In the genomic region with DNA sequence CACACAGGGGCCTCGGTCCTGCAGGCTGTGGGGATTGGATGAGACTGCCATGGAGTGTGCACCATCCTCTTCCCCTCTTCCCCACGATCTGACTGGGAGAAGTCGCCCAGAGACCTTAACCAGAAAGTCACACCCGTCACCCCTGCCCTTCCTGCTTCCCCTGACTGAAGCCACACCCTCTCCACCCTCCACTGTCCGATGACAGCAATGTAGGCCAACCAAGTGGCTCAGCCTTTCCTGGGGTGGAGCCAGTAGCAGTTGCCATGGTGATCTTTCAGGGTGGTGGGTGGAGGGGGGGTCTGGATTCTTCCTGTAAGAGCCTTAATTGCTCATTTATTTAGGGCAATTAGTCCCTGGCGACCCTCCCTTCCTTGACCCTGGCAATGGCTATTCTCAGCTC, we compare ENCODE assay signal across 30 cellular contexts. TPM values are rescaled to one million over a fixed set of nuclear protein-coding genes. Genes with fewer than 3 reads are reported as not detected.
DNase-seq lines count a peak whose midpoint lies in the region; ATAC-seq and TF ChIP-seq lines count a peak whose summit lies in the region.
"Had no signal": no experiment of that assay in that cellular context is flagged by ENCODE, and none has a peak within 500 bp of the region (broad histone marks: within the 10 kb centered on the region; RNA-seq: fewer than 3 reads in every experiment).

No MANE protein-coding gene starts in this region.

- no peaks in the 10 kb centered on the region for H4K20me1 ChIP-seq in neural progenitor cell (ENCODE audit: low read depth)

- H3K36me3 Mint-ChIP-seq in activated CD4-positive, alpha-beta T cell treated with anti-CD3 and anti-CD28 coated beads, Interleukin-2, amount 10 ng/mL, durations not matched to agents 7 days and 5 days (ENCODE audit: low read depth) = no peaks in the 10 kb centered on the region
- no peaks in the 10 kb centered on the region for H3K36me3 Mint-ChIP-seq in activated CD4-positive, alpha-beta T cell treated with anti-CD3 and anti-CD28 coated beads for 36 hours (ENCODE audit: low read depth)
- no peaks in the 10 kb centered on the region for H3K36me3 Mint-ChIP-seq in neural progenitor cell
- peaks cover 4% of the 10 kb centered on the region for H3K36me3 Mint-ChIP-seq in effector memory CD8-positive, alpha-beta T cell (ENCODE audit: insufficient read depth)
- H3K36me3 Mint-ChIP-seq: activated naive CD4-positive, alpha-beta T cell treated with anti-CD3 and anti-CD28 coated beads, Interleukin-2, amount 10 ng/mL, durations not matched to agents 7 days and 5 days; CD8-positive, alpha-beta T cell; mesothelial cell of epicardium; naive B cell had no signal

- no peak overlapping the region for H3K4me3 ChIP-seq in Jurkat, Clone E6-1 (ENCODE audit: low read length)
- no peak overlapping the region for H3K4me3 ChIP-seq in neural progenitor cell
- H3K4me3 ChIP-seq: ovary, skin epidermis, tibial artery had no signal

- no peaks in the 10 kb centered on the region for H3K9me3 ChIP-seq in neural progenitor cell (ENCODE audit: low read depth)
- H3K9me3 ChIP-seq: ovary, tibial artery had no signal

- peaks cover 21% of the 10 kb centered on the region for H3K27me3 Mint-ChIP-seq in activated CD4-positive, alpha-beta T cell treated with anti-CD3 and anti-CD28 coated beads, Interleukin-2, amount 10 ng/mL, durations not matched to agents 7 days and 5 days
- peaks cover 5% of the 10 kb centered on the region for H3K27me3 Mint-ChIP-seq in activated CD4-positive, alpha-beta T cell treated with anti-CD3 and anti-CD28 coated beads for 36 hours
- peaks cover 3% of the 10 kb centered on the region for H3K27me3 Mint-ChIP-seq in neural progenitor cell (ENCODE audit: insufficient read depth, low read depth)
- peaks cover 23 to 31% of the 10 kb centered on the region in 2 donors for H3K27me3 Mint-ChIP-seq in effector memory CD8-positive, alpha-beta T cell

- no peak for TF ChIP-seq CTCF in neural progenitor cell (IDR thresholded peaks at IDR 0.05)

- H3F3A ChIP-seq in neural progenitor cell (ENCODE audit: low read depth) = no peaks in the 10 kb centered on the region

- CTCF ChIA-PET in activated CD4-positive, alpha-beta T cell treated with anti-CD3 and anti-CD28 coated beads, Interleukin-2, amount 10 ng/mL, durations not matched to agents 7 days and 5 days (lab: Charles Lee) = no interaction called here
- CTCF ChIA-PET in activated CD4-positive, alpha-beta T cell treated with anti-CD3 and anti-CD28 coated beads for 36 hours (lab: Charles Lee) = no interaction called here

- H3K79me2 ChIP-seq in neural progenitor cell (ENCODE audit: low read depth) = no peaks in the 10 kb centered on the region

- DNase-seq in activated CD4-positive, alpha-beta T cell treated with anti-CD3 and anti-CD28 coated beads, Interleukin-2, amount 10 ng/mL, durations not matched to agents 7 days and 5 days = peak; percentile 11
- no peak for DNase-seq in activated CD4-positive, alpha-beta T cell treated with anti-CD3 and anti-CD28 coated beads for 36 hours
- peak; percentile 25 for DNase-seq in Jurkat, Clone E6-1 (ENCODE audit: low read depth, low spot score)
- DNase-seq in UCSD-AML1 (lab: John Stamatoyannopoulos, UW; ENCODE audit: unreplicated experiment) = peak; percentile 41
- DNase-seq in neural progenitor cell (ENCODE audit: low spot score) = no peak
- DNase-seq in effector memory CD8-positive, alpha-beta T cell = no peak
- DNase-seq: 8988T; activated CD4-positive, alpha-beta T cell treated with anti-CD3 and anti-CD28 coated beads, Interleukin-2, amount 50 U/mL, for 1 hour; activated CD8-positive, alpha-beta memory T cell treated with anti-CD3 and anti-CD28 coated beads, Interleukin-2, amount 50 U/mL, for 4 hours; CD8-positive, alpha-beta T cell; DMS153; effector CD4-positive, alpha-beta T cell; HCEC 1CT; head of caudate nucleus; kidney; naive B cell; NCI-H1092; NCI-H187 treated with DMSO at 0.1 percent for 48 hours; NCI-H526; ovary; tibial artery; WERI-Rb-1 had no signal

- no peak overlapping the region for H3K27ac ChIP-seq in neural progenitor cell
- H3K27ac ChIP-seq: ovary, RWPE1, skin epidermis, tibial artery, WERI-Rb-1 had no signal

- H3K4me3 Mint-ChIP-seq in activated CD4-positive, alpha-beta T cell treated with anti-CD3 and anti-CD28 coated beads, Interleukin-2, amount 10 ng/mL, durations not matched to agents 7 days and 5 days = no peak overlapping the region
- no peak overlapping the region for H3K4me3 Mint-ChIP-seq in activated CD4-positive, alpha-beta T cell treated with anti-CD3 and anti-CD28 coated beads for 36 hours
- no peak overlapping the region for H3K4me3 Mint-ChIP-seq in neural progenitor cell
- peak overlapping the region in 1 of 2 donors; percentile 34 for H3K4me3 Mint-ChIP-seq in effector memory CD8-positive, alpha-beta T cell
- H3K4me3 Mint-ChIP-seq: activated naive CD4-positive, alpha-beta T cell treated with anti-CD3 and anti-CD28 coated beads, Interleukin-2, amount 10 ng/mL, durations not matched to agents 7 days and 5 days; activated T-helper 1 cell treated with anti-CD3 and anti-CD28 coated beads, Interleukin-12 subunit alpha, Interleukin-12 subunit beta, Interleukin-2, Interleukin-4 antibody, amounts not matched to agents 30 ng/mL and 10 ng/mL and 1 ng/mL, durations not matched to agents 14 hours and 24 hours and 36 hours; CD8-positive, alpha-beta T cell; mesothelial cell of epicardium had no signal

- H3K36me3 ChIP-seq in neural progenitor cell = no peaks in the 10 kb centered on the region
- H3K36me3 ChIP-seq: ovary, tibial artery, WERI-Rb-1 had no signal

- H3K27ac Mint-ChIP-seq in activated CD4-positive, alpha-beta T cell treated with anti-CD3 and anti-CD28 coated beads, Interleukin-2, amount 10 ng/mL, durations not matched to agents 7 days and 5 days = peak overlapping the region; percentile 36
- no peak overlapping the region for H3K27ac Mint-ChIP-seq in activated CD4-positive, alpha-beta T cell treated with anti-CD3 and anti-CD28 coated beads for 36 hours
- peak overlapping the region; percentile 21 for H3K27ac Mint-ChIP-seq in neural progenitor cell
- peak overlapping the region in 1 of 2 donors; percentile 52 for H3K27ac Mint-ChIP-seq in effector memory CD8-positive, alpha-beta T cell
- H3K27ac Mint-ChIP-seq: activated naive CD4-positive, alpha-beta T cell treated with anti-CD3 and anti-CD28 coated beads, Interleukin-2, amount 10 ng/mL, durations not matched to agents 7 days and 5 days; activated T-helper 1 cell treated with anti-CD3 and anti-CD28 coated beads, Interleukin-12 subunit alpha, Interleukin-12 subunit beta, Interleukin-2, Interleukin-4 antibody, amounts not matched to agents 30 ng/mL and 10 ng/mL and 1 ng/mL, durations not matched to agents 14 hours and 24 hours and 36 hours; CD8-positive, alpha-beta T cell; mesothelial cell of epicardium; naive B cell had no signal

- H3K4me1 ChIP-seq in neural progenitor cell = peaks cover 10% of the 10 kb centered on the region
- H3K4me1 ChIP-seq: tibial artery had no signal

- no peaks in the 10 kb centered on the region for H3K9me3 Mint-ChIP-seq in activated CD4-positive, alpha-beta T cell treated with anti-CD3 and anti-CD28 coated beads, Interleukin-2, amount 10 ng/mL, durations not matched to agents 7 days and 5 days
- H3K9me3 Mint-ChIP-seq in activated CD4-positive, alpha-beta T cell treated with anti-CD3 and anti-CD28 coated beads for 36 hours (ENCODE audit: low read depth) = no peaks in the 10 kb centered on the region
- H3K9me3 Mint-ChIP-seq in neural progenitor cell = no peaks in the 10 kb centered on the region
- no peaks in the 10 kb centered on the region for H3K9me3 Mint-ChIP-seq in effector memory CD8-positive, alpha-beta T cell
- H3K9me3 Mint-ChIP-seq: activated naive CD4-positive, alpha-beta T cell treated with anti-CD3 and anti-CD28 coated beads, Interleukin-2, amount 10 ng/mL, durations not matched to agents 7 days and 5 days; activated T-helper 1 cell treated with anti-CD3 and anti-CD28 coated beads, Interleukin-12 subunit alpha, Interleukin-12 subunit beta, Interleukin-2, Interleukin-4 antibody, amounts not matched to agents 30 ng/mL and 10 ng/mL and 1 ng/mL, durations not matched to agents 14 hours and 24 hours and 36 hours; CD8-positive, alpha-beta T cell; mesothelial cell of epicardium; naive B cell had no signal

- no peaks in the 10 kb centered on the region for H3K27me3 ChIP-seq in neural progenitor cell
- H3K27me3 ChIP-seq: ovary had no signal

- no peak overlapping the region for H3K4me2 ChIP-seq in neural progenitor cell

- ATAC-seq in activated CD4-positive, alpha-beta T cell treated with anti-CD3 and anti-CD28 coated beads for 36 hours = no peak
- ATAC-seq in GM18502 (IDR thresholded peaks at IDR 0.05; ENCODE audit: poor library complexity, unreplicated experiment) (no peak), HG03025 (IDR thresholded peaks at IDR 0.05; ENCODE audit: low FRiP score, unreplicated experiment) (no peak)
- no peak for ATAC-seq in effector memory CD8-positive, alpha-beta T cell (replicated peaks)
- ATAC-seq: CD8-positive, alpha-beta T cell had no signal

- H3K9ac ChIP-seq in neural progenitor cell = no peak overlapping the region

- POLR2A ChIA-PET in activated CD4-positive, alpha-beta T cell treated with anti-CD3 and anti-CD28 coated beads, Interleukin-2, amount 10 ng/mL, durations not matched to agents 7 days and 5 days (lab: Charles Lee) = no interaction called here
- POLR2A ChIA-PET in activated CD4-positive, alpha-beta T cell treated with anti-CD3 and anti-CD28 coated beads for 36 hours (lab: Charles Lee) = no interaction called here

- H3K4me1 Mint-ChIP-seq in activated CD4-positive, alpha-beta T cell treated with anti-CD3 and anti-CD28 coated beads, Interleukin-2, amount 10 ng/mL, durations not matched to agents 7 days and 5 days = peaks cover 28% of the 10 kb centered on the region
- H3K4me1 Mint-ChIP-seq in activated CD4-positive, alpha-beta T cell treated with anti-CD3 and anti-CD28 coated beads for 36 hours = no peaks in the 10 kb centered on the region
- peaks cover 15% of the 10 kb centered on the region for H3K4me1 Mint-ChIP-seq in neural progenitor cell
- H3K4me1 Mint-ChIP-seq in effector memory CD8-positive, alpha-beta T cell (ENCODE audit: low read depth in 2 of 2) = peaks cover 22 to 23% of the 10 kb centered on the region in 2 donors
- H3K4me1 Mint-ChIP-seq: naive B cell had no signal

- intact Hi-C loops in activated CD4-positive, alpha-beta T cell treated with anti-CD3 and anti-CD28 coated beads for 36 hours (cut with DNase I, micrococcal nuclease) = no loop called here

- no peak overlapping the region for H2AFZ ChIP-seq in neural progenitor cell (replicated peaks)

RNA-seq across cellular contexts. Expression of a gene that starts 37.5 kb away (rescaled TPM):
- total RNA-seq in activated CD4-positive, alpha-beta T cell treated with anti-CD3 and anti-CD28 coated beads, Interleukin-2, amount 10 ng/mL, durations not matched to agents 7 days and 5 days = 100 to 1,000 TPM; 132 to 153 TPM
- total RNA-seq in activated CD4-positive, alpha-beta T cell treated with anti-CD3 and anti-CD28 coated beads for 36 hours = 100 to 1,000 TPM; 346 to 350 TPM
- 284 TPM for polyA plus RNA-seq in Jurkat, Clone E6-1 (2012; ENCODE audit: insufficient read depth, insufficient read length)
- total RNA-seq in neural progenitor cell (ENCODE audit: low replicate concordance) = 126 and 168 TPM in 2 replicates

RNA-seq across cellular contexts. Expression of a gene that starts 42.9 kb away (rescaled TPM):
- total RNA-seq in activated CD4-positive, alpha-beta T cell treated with anti-CD3 and anti-CD28 coated beads, Interleukin-2, amount 10 ng/mL, durations not matched to agents 7 days and 5 days = under 1 TPM in 1 of 2 experiments, not detected in 1; 0.07 TPM
- total RNA-seq in activated CD4-positive, alpha-beta T cell treated with anti-CD3 and anti-CD28 coated beads for 36 hours = under 1 TPM; 0.21 to 0.46 TPM
- polyA plus RNA-seq in Jurkat, Clone E6-1 (2012; ENCODE audit: insufficient read depth, insufficient read length) = 0.92 TPM
- total RNA-seq in neural progenitor cell (ENCODE audit: low replicate concordance) = 6.6 and 18.4 TPM in 2 replicates
- total RNA-seq: epithelial cell of proximal tubule had no signal

Comparison
In these comparisons a context has a peak if more than half of its experiments do, and no peak if none do; other contexts are left out.
1. DNase-seq: peak in activated CD4-positive, alpha-beta T cell treated with anti-CD3 and anti-CD28 coated beads, Interleukin-2, amount 10 ng/mL, durations not matched to agents 7 days and 5 days (single experiment), Jurkat, Clone E6-1 (single experiment) and UCSD-AML1 (single experiment); none in activated CD4-positive, alpha-beta T cell treated with anti-CD3 and anti-CD28 coated beads for 36 hours (single experiment), neural progenitor cell (single experiment) and effector memory CD8-positive, alpha-beta T cell (0 of 3).